Comparison of ENCODE assay signal across 1 cellular context in the genomic region with DNA sequence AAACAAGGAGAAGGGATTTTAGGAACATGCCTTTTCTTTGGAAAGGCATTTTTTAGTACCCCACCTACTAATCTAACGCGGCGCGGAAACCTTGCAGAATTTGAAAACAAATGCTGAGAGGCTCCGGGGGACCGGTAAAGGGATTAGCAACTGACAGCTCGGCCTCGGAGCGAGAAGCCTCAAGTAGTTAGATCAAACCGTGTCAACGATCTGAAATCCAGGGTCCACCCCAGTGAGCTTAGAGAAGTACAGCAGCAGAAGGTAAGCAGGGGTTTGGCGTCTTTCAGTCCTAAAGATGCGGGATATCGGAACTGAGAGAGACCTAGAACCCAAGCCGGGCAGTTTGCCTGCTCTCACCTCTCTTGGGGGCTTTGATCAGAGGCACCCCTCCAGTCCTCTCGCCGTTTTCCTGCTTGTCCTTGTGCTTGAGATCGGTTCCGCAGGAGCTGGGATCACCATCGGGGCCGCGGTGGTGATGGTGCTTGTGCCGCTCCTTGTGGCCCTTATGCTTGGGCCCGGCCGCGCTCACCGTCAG.
TF ChIP-seq lines count a peak whose summit lies in the region.

No MANE protein-coding gene starts in this region.

TF ChIP-seq in K562, 482 proteins besides CTCF, POLR2A, EP300 and RAD21 (continued from another document):
- TF ChIP-seq, protein P1, sequence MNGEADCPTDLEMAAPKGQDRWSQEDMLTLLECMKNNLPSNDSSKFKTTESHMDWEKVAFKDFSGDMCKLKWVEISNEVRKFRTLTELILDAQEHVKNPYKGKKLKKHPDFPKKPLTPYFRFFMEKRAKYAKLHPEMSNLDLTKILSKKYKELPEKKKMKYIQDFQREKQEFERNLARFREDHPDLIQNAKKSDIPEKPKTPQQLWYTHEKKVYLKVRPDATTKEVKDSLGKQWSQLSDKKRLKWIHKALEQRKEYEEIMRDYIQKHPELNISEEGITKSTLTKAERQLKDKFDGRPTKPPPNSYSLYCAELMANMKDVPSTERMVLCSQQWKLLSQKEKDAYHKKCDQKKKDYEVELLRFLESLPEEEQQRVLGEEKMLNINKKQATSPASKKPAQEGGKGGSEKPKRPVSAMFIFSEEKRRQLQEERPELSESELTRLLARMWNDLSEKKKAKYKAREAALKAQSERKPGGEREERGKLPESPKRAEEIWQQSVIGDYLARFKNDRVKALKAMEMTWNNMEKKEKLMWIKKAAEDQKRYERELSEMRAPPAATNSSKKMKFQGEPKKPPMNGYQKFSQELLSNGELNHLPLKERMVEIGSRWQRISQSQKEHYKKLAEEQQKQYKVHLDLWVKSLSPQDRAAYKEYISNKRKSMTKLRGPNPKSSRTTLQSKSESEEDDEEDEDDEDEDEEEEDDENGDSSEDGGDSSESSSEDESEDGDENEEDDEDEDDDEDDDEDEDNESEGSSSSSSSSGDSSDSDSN (IDR thresholded peaks at IDR 0.05; ENCODE audit: borderline replicate concordance in 1 of 2, low read depth in 2 of 2, low read length in 2 of 2): peak; percentile 86 to 88; a peak in 2 of 4 replicates
- TF ChIP-seq ADNP (tag; IDR thresholded peaks at IDR 0.05) (no peak), NR1H2 (CRISPR knock-in tag; IDR thresholded peaks at IDR 0.05) (0 out of 2 replicates have a peak, but pooled peaks have one; percentile 27), ZBTB1 (CRISPR knock-in tag; IDR thresholded peaks at IDR 0.05; ENCODE audit: borderline replicate concordance, low read depth) (0 out of 2 replicates have a peak, but pooled peaks have one; percentile 22), SIN3A (IDR thresholded peaks at IDR 0.05; ENCODE audit: borderline replicate concordance in 2 of 2, control insufficient read depth in 1 of 2, low read depth in 2 of 2, low read length in 2 of 2) (no peak; a peak in 1 of 4 replicates), HNRNPK (IDR thresholded peaks at IDR 0.05; ENCODE audit: low read depth, low read length, poor library complexity, severe bottlenecking) (no peak), CBX1 (IDR thresholded peaks at IDR 0.05; ENCODE audit: low read depth) (0 out of 2 replicates have a peak, but pooled peaks have one; percentile 8), CCNT2 (IDR thresholded peaks at IDR 0.05; ENCODE audit: borderline replicate concordance, extremely low read depth, insufficient read length, low read depth, low read length) (no peak), FIP1L1 (IDR thresholded peaks at IDR 0.05; ENCODE audit: low read depth, low read length, poor library complexity, severe bottlenecking) (no peak)
- TF ChIP-seq, protein P2, sequence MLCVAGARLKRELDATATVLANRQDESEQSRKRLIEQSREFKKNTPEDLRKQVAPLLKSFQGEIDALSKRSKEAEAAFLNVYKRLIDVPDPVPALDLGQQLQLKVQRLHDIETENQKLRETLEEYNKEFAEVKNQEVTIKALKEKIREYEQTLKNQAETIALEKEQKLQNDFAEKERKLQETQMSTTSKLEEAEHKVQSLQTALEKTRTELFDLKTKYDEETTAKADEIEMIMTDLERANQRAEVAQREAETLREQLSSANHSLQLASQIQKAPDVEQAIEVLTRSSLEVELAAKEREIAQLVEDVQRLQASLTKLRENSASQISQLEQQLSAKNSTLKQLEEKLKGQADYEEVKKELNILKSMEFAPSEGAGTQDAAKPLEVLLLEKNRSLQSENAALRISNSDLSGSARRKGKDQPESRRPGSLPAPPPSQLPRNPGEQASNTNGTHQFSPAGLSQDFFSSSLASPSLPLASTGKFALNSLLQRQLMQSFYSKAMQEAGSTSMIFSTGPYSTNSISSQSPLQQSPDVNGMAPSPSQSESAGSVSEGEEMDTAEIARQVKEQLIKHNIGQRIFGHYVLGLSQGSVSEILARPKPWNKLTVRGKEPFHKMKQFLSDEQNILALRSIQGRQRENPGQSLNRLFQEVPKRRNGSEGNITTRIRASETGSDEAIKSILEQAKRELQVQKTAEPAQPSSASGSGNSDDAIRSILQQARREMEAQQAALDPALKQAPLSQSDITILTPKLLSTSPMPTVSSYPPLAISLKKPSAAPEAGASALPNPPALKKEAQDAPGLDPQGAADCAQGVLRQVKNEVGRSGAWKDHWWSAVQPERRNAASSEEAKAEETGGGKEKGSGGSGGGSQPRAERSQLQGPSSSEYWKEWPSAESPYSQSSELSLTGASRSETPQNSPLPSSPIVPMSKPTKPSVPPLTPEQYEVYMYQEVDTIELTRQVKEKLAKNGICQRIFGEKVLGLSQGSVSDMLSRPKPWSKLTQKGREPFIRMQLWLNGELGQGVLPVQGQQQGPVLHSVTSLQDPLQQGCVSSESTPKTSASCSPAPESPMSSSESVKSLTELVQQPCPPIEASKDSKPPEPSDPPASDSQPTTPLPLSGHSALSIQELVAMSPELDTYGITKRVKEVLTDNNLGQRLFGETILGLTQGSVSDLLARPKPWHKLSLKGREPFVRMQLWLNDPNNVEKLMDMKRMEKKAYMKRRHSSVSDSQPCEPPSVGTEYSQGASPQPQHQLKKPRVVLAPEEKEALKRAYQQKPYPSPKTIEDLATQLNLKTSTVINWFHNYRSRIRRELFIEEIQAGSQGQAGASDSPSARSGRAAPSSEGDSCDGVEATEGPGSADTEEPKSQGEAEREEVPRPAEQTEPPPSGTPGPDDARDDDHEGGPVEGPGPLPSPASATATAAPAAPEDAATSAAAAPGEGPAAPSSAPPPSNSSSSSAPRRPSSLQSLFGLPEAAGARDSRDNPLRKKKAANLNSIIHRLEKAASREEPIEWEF (CRISPR knock-in tag; IDR thresholded peaks at IDR 0.05): no peak
- TF ChIP-seq, protein P3, sequence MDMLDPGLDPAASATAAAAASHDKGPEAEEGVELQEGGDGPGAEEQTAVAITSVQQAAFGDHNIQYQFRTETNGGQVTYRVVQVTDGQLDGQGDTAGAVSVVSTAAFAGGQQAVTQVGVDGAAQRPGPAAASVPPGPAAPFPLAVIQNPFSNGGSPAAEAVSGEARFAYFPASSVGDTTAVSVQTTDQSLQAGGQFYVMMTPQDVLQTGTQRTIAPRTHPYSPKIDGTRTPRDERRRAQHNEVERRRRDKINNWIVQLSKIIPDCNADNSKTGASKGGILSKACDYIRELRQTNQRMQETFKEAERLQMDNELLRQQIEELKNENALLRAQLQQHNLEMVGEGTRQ (CRISPR knock-in tag; IDR thresholded peaks at IDR 0.05): no peak
- TF ChIP-seq, protein P4, sequence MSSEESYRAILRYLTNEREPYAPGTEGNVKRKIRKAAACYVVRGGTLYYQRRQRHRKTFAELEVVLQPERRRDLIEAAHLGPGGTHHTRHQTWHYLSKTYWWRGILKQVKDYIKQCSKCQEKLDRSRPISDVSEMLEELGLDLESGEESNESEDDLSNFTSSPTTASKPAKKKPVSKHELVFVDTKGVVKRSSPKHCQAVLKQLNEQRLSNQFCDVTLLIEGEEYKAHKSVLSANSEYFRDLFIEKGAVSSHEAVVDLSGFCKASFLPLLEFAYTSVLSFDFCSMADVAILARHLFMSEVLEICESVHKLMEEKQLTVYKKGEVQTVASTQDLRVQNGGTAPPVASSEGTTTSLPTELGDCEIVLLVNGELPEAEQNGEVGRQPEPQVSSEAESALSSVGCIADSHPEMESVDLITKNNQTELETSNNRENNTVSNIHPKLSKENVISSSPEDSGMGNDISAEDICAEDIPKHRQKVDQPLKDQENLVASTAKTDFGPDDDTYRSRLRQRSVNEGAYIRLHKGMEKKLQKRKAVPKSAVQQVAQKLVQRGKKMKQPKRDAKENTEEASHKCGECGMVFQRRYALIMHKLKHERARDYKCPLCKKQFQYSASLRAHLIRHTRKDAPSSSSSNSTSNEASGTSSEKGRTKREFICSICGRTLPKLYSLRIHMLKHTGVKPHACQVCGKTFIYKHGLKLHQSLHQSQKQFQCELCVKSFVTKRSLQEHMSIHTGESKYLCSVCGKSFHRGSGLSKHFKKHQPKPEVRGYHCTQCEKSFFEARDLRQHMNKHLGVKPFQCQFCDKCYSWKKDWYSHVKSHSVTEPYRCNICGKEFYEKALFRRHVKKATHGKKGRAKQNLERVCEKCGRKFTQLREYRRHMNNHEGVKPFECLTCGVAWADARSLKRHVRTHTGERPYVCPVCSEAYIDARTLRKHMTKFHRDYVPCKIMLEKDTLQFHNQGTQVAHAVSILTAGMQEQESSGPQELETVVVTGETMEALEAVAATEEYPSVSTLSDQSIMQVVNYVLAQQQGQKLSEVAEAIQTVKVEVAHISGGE (CRISPR knock-in tag; IDR thresholded peaks at IDR 0.05): peak in 1 of 3 experiments; percentile 32; a peak in 1 of 6 replicates
